ENCODE assay signal across 8 cellular contexts in genomic region chr2:176130153-176130916, GRCh38. TPM values are rescaled to one million over a fixed set of nuclear protein-coding genes. Genes with fewer than 3 reads are reported as not detected.
DNase-seq lines count a peak whose midpoint lies in the region; ATAC-seq and TF ChIP-seq lines count a peak whose summit lies in the region.

No MANE protein-coding gene starts in this region.

- no peaks in the 10 kb centered on the region for H3K9me3 Mint-ChIP-seq in activated naive CD4-positive, alpha-beta T cell treated with anti-CD3 and anti-CD28 coated beads, Interleukin-2, amount 50 U/mL, for 24 hours
- no peaks in the 10 kb centered on the region for H3K9me3 Mint-ChIP-seq in stimulated activated memory B cell treated with anti-CD40 and anti-IgM and Interleukin-4, amounts not matched to agents 10 μg/mL and 1 μg/mL and 100 μg/mL, for 72 hours

- intact Hi-C loops in left colon (cut with DNase I, micrococcal nuclease), result no loop called here

- TF ChIP-seq CTCF in AG09309 (IDR thresholded peaks at IDR 0.05; ENCODE audit: control insufficient read depth, insufficient read depth, low read depth, low read length, missing control alignments) (peak; percentile 8), brain microvascular endothelial cell (IDR thresholded peaks at IDR 0.05; ENCODE audit: low read depth, low read length, missing control alignments) (no peak)

- peak; percentile 54 for ATAC-seq in left colon
- no peak for ATAC-seq in stimulated activated memory B cell treated with anti-CD40 and anti-IgM and Interleukin-4, amounts not matched to agents 10 μg/mL and 1 μg/mL and 100 μg/mL, for 72 hours

- peaks cover 94% of the 10 kb centered on the region for H3K27me3 ChIP-seq in thymus (ENCODE audit: control insufficient read depth, insufficient read depth)
- H3K27me3 ChIP-seq in brain microvascular endothelial cell (replicated peaks), result peaks cover 90% of the 10 kb centered on the region

- no peak overlapping the region for H3K27ac ChIP-seq in thymus (ENCODE audit: low read depth)
- no peak overlapping the region for H3K27ac ChIP-seq in brain microvascular endothelial cell

- in situ Hi-C loops in brain microvascular endothelial cell (cut with HindIII; ENCODE audit: low pct_ligation_motif_present, low sequenced_read_pairs), result loop anchor here (25.0 kb wide), 1 partner anchor 507 kb away; no protein-coding TSS in a partner anchor

- peaks cover 71% of the 10 kb centered on the region for H3K27me3 Mint-ChIP-seq in activated naive CD4-positive, alpha-beta T cell treated with anti-CD3 and anti-CD28 coated beads, Interleukin-2, amount 50 U/mL, for 24 hours
- peaks cover 82% of the 10 kb centered on the region for H3K27me3 Mint-ChIP-seq in stimulated activated memory B cell treated with anti-CD40 and anti-IgM and Interleukin-4, amounts not matched to agents 10 μg/mL and 1 μg/mL and 100 μg/mL, for 72 hours

- H3K9me3 ChIP-seq in thymus (ENCODE audit: control insufficient read depth), result no peaks in the 10 kb centered on the region

- WGBS in thymus, result 2% methylated on average over 98 of the region's 98 CpGs

- H3K36me3 Mint-ChIP-seq in activated naive CD4-positive, alpha-beta T cell treated with anti-CD3 and anti-CD28 coated beads, Interleukin-2, amount 50 U/mL, for 24 hours, result peaks cover 2% of the 10 kb centered on the region
- peaks cover under 1% of the 10 kb centered on the region for H3K36me3 Mint-ChIP-seq in stimulated activated memory B cell treated with anti-CD40 and anti-IgM and Interleukin-4, amounts not matched to agents 10 μg/mL and 1 μg/mL and 100 μg/mL, for 72 hours

- H3K4me1 Mint-ChIP-seq in activated naive CD4-positive, alpha-beta T cell treated with anti-CD3 and anti-CD28 coated beads, Interleukin-2, amount 50 U/mL, for 24 hours, result peaks cover 34% of the 10 kb centered on the region
- H3K4me1 Mint-ChIP-seq in stimulated activated memory B cell treated with anti-CD40 and anti-IgM and Interleukin-4, amounts not matched to agents 10 μg/mL and 1 μg/mL and 100 μg/mL, for 72 hours, result peaks cover 20% of the 10 kb centered on the region

- DNase-seq in AG09309 (ENCODE audit: low read depth) (no peak), HT-29 (ENCODE audit: low spot score) (peak; percentile 19), left colon (peak; percentile 60 to 61), brain microvascular endothelial cell (no peak), SHP77 treated with DMSO at 0.1 percent for 48 hours (lab: John Stamatoyannopoulos, UW) (no peak)

- H3K36me3 ChIP-seq in thymus (ENCODE audit: control insufficient read depth, insufficient read depth) (no peaks in the 10 kb centered on the region), brain microvascular endothelial cell (replicated peaks) (no peaks in the 10 kb centered on the region)

- H3K27ac Mint-ChIP-seq in activated naive CD4-positive, alpha-beta T cell treated with anti-CD3 and anti-CD28 coated beads, Interleukin-2, amount 50 U/mL, for 24 hours, result no peak overlapping the region
- no peak overlapping the region for H3K27ac Mint-ChIP-seq in stimulated activated memory B cell treated with anti-CD40 and anti-IgM and Interleukin-4, amounts not matched to agents 10 μg/mL and 1 μg/mL and 100 μg/mL, for 72 hours

- peaks cover 8% of the 10 kb centered on the region for H3K4me1 ChIP-seq in thymus (ENCODE audit: control insufficient read depth, insufficient read depth, low read length)

- H3K4me3 ChIP-seq in AG09309 (ENCODE audit: control insufficient read depth, low read depth, low read length), result peak overlapping the region; percentile 58
- peak overlapping the region; percentile 40 for H3K4me3 ChIP-seq in thymus (ENCODE audit: low read length)
- H3K4me3 ChIP-seq in brain microvascular endothelial cell (ENCODE audit: low read depth, low read length), result no peak overlapping the region

- peak overlapping the region; percentile 62 for H3K4me3 Mint-ChIP-seq in activated naive CD4-positive, alpha-beta T cell treated with anti-CD3 and anti-CD28 coated beads, Interleukin-2, amount 50 U/mL, for 24 hours
- no peak overlapping the region for H3K4me3 Mint-ChIP-seq in stimulated activated memory B cell treated with anti-CD40 and anti-IgM and Interleukin-4, amounts not matched to agents 10 μg/mL and 1 μg/mL and 100 μg/mL, for 72 hours

RNA-seq across cellular contexts. Expression of gene HOXD8, which starts 0.8 kb away (rescaled TPM):
- total RNA-seq in HT-29 (2014; rRNA removed; shearing (Covaris generic)), result not detected in 2 replicates
- total RNA-seq in left colon, result 1 to 10 TPM; 6.2 to 9.8 TPM
- polyA plus RNA-seq in thymus, result 3.4 TPM

RNA-seq across cellular contexts. Expression of gene HOXD9, which starts 7.8 kb away (rescaled TPM):
- total RNA-seq in HT-29 (2014; rRNA removed; shearing (Covaris generic)), result not detected in 2 replicates
- 1 to 10 TPM; 1.4 to 5.8 TPM for total RNA-seq in left colon
- polyA plus RNA-seq in thymus, result 1.8 TPM

RNA-seq across cellular contexts. Expression of gene HOXD10, which starts 13.8 kb away (rescaled TPM):
- not detected in 2 replicates for total RNA-seq in HT-29 (2014; rRNA removed; shearing (Covaris generic))
- 10 to 100 TPM in 1 of 2 donors, 1 to 10 TPM in 1; 1.0 to 14.8 TPM for total RNA-seq in left colon
- 0.09 TPM for polyA plus RNA-seq in thymus

RNA-seq across cellular contexts. Expression of gene HOXD4, which starts 21.0 kb away (rescaled TPM):
- total RNA-seq in HT-29 (2014; rRNA removed; shearing (Covaris generic)), result not detected in 2 replicates
- 1 to 10 TPM; 3.8 to 9.7 TPM for total RNA-seq in left colon
- 1.0 TPM for polyA plus RNA-seq in thymus

RNA-seq across cellular contexts. Expression of gene HOXD11, which starts 23.3 kb away (rescaled TPM):
- not detected in 2 replicates for total RNA-seq in HT-29 (2014; rRNA removed; shearing (Covaris generic))
- total RNA-seq in left colon, result 1 to 10 TPM in 1 of 2 donors, under 1 TPM in 1; 0.37 to 4.2 TPM
- polyA plus RNA-seq in thymus, result 0.09 TPM

Comparison
In these comparisons a context has a peak if more than half of its experiments do, and no peak if none do; other contexts are left out.
1. DNase-seq: peak in HT-29 (single experiment) and left colon (2 of 2); none in AG09309 (single experiment), brain microvascular endothelial cell (single experiment) and SHP77 treated with DMSO at 0.1 percent for 48 hours (single experiment).